Comparison of ENCODE assay signal across 1 cellular context in genomic region chr15:58392141-58392540, GRCh38.
TF ChIP-seq lines count a peak whose summit lies in the region.

No MANE protein-coding gene starts in this region.

TF ChIP-seq in IMR-90, 13 proteins besides CTCF, POLR2A, EP300 and RAD21 (continued from another document):
- TF ChIP-seq RCOR1 (IDR thresholded peaks at IDR 0.05; ENCODE audit: insufficient replicate concordance, low read length) (no peak), FOS (IDR thresholded peaks at IDR 0.05; ENCODE audit: low read depth, low read length) (no peak), CHD1 (IDR thresholded peaks at IDR 0.05; ENCODE audit: low read depth, low read length) (no peak), NFE2L2 (IDR thresholded peaks at IDR 0.05; ENCODE audit: low read depth, low read length) (no peak), ELK1 (IDR thresholded peaks at IDR 0.05; ENCODE audit: borderline replicate concordance, low read depth, low read length) (no peak)
